Comparison of ENCODE assay signal across 21 cellular contexts in genomic region chr5:96930589-96930988, GRCh38.
"Had no signal": no experiment of that assay in that cellular context is flagged by ENCODE, and none has a peak within 500 bp of the region (broad histone marks: within the 10 kb centered on the region; RNA-seq: fewer than 3 reads in every experiment).

No MANE protein-coding gene starts in this region.

- H3K36me3 ChIP-seq: breast epithelium, esophagus squamous epithelium, thyroid gland had no signal

- H3K27ac ChIP-seq: breast epithelium, esophagus squamous epithelium, hepatocyte, thyroid gland had no signal

- H3K4me3 ChIP-seq: breast epithelium, esophagus squamous epithelium, hepatocyte, thyroid gland had no signal

- H3K4me3 Mint-ChIP-seq: nephron had no signal

- H3K9me3 ChIP-seq: breast epithelium, esophagus squamous epithelium, SK-N-SH, thyroid gland had no signal

- DNase-seq: activated CD4-positive, alpha-beta T cell treated with anti-CD3 and anti-CD28 coated beads, Interleukin-2, amount 10 ng/mL, durations not matched to agents 24 days and 14 days; activated effector memory CD4-positive, alpha-beta T cell treated with anti-CD3 and anti-CD28 coated beads, Interleukin-2, amount 50 U/mL, for 16 hours; activated T-cell treated with anti-CD3 and anti-CD28 coated beads, Interleukin-2, amount 50 U/mL, for 72 hours; aorta; dermis blood vessel endothelial cell; effector memory CD8-positive, alpha-beta T cell; esophagus squamous epithelium; mesenchymal stem cell; nucleus accumbens; posterior cingulate gyrus; SK-N-SH; stimulated activated CD4-positive, alpha-beta T cell treated with anti-CD3 and anti-CD28 coated beads, Interleukin-12 subunit alpha, Interleukin-12 subunit beta, amount 100 ng/mL, for 4 hours; stimulated activated CD4-positive, alpha-beta T cell treated with anti-CD3 and anti-CD28 coated beads, Interleukin-1b, Interleukin-23, amount 100 ng/mL, for 48 hours; stimulated activated CD8-positive, alpha-beta memory T cell treated with anti-CD3 and anti-CD28 coated beads, Interleukin-4, amount 100 ng/mL, for 48 hours; stimulated activated naive CD4-positive, alpha-beta T cell treated with Interleukin-2 at 50 U/mL for 16 hours; T-cell; T-helper 9 cell had no signal

- ATAC-seq: activated T-cell treated with anti-CD3 and anti-CD28 coated beads, Interleukin-2, amount 50 U/mL, for 72 hours; effector memory CD8-positive, alpha-beta T cell; T-cell had no signal

- H3K9ac ChIP-seq: SK-N-SH had no signal

- H3K9me3 Mint-ChIP-seq: activated CD4-positive, alpha-beta T cell treated with anti-CD3 and anti-CD28 coated beads, Interleukin-2, amount 10 ng/mL, durations not matched to agents 24 days and 14 days; activated T-cell treated with anti-CD3 and anti-CD28 coated beads, Interleukin-2, amount 50 U/mL, for 72 hours; effector memory CD8-positive, alpha-beta T cell; nephron; T-cell had no signal

- H3K27ac Mint-ChIP-seq: activated CD4-positive, alpha-beta T cell treated with anti-CD3 and anti-CD28 coated beads, Interleukin-2, amount 10 ng/mL, durations not matched to agents 24 days and 14 days; activated T-cell treated with anti-CD3 and anti-CD28 coated beads, Interleukin-2, amount 50 U/mL, for 72 hours had no signal

- H3K27me3 Mint-ChIP-seq: activated CD4-positive, alpha-beta T cell treated with anti-CD3 and anti-CD28 coated beads, Interleukin-2, amount 10 ng/mL, durations not matched to agents 24 days and 14 days; effector memory CD8-positive, alpha-beta T cell; T-cell had no signal

- H3K4me2 ChIP-seq: hepatocyte, SK-N-SH had no signal

- H3K27me3 ChIP-seq: breast epithelium, esophagus squamous epithelium, hepatocyte, thyroid gland had no signal

- H2AFZ ChIP-seq: hepatocyte had no signal
